In genomic region chr6:90183587-90184333, GRCh38 we compare ENCODE assay signal across 17 cellular contexts.
DNase-seq lines count a peak whose midpoint lies in the region; ATAC-seq and TF ChIP-seq lines count a peak whose summit lies in the region.
"Had no signal": no experiment of that assay in that cellular context is flagged by ENCODE, and none has a peak within 500 bp of the region (broad histone marks: within the 10 kb centered on the region; RNA-seq: fewer than 3 reads in every experiment).

No MANE protein-coding gene starts in this region.

- ATAC-seq in stimulated activated naive CD8-positive, alpha-beta T cell treated with anti-CD3 and anti-CD28 coated beads, Interleukin-15, Interleukin-2, amounts not matched to agents 100 U/mL and 50 U/mL, for 24 hours = no peak
- ATAC-seq in mucosa of descending colon (peak; percentile 61), GM21717 (IDR thresholded peaks at IDR 0.05; ENCODE audit: unreplicated experiment) (no peak)

- peak overlapping the region; percentile 9 for H3K4me3 Mint-ChIP-seq in stimulated activated naive CD8-positive, alpha-beta T cell treated with anti-CD3 and anti-CD28 coated beads, Interleukin-15, Interleukin-2, amounts not matched to agents 100 ng/mL and 50 ng/mL, for 24 hours

- TF ChIP-seq CTCF in mucosa of descending colon (IDR thresholded peaks at IDR 0.05) (no peak), uterus (IDR thresholded peaks at IDR 0.05) (no peak), esophagus squamous epithelium (IDR thresholded peaks at IDR 0.05) (no peak)

- peaks cover 66% of the 10 kb centered on the region for H3K36me3 Mint-ChIP-seq in stimulated activated naive CD8-positive, alpha-beta T cell treated with anti-CD3 and anti-CD28 coated beads, Interleukin-15, Interleukin-2, amounts not matched to agents 100 ng/mL and 50 ng/mL, for 24 hours (ENCODE audit: low read depth)

- no peaks in the 10 kb centered on the region for H3K4me1 ChIP-seq in mucosa of descending colon (ENCODE audit: low read depth)
- H3K4me1 ChIP-seq in uterus = peaks cover 0 to 4% of the 10 kb centered on the region in 2 donors
- peaks cover 0 to 28% (median 6%) of the 10 kb centered on the region in 3 donors for H3K4me1 ChIP-seq in esophagus squamous epithelium

- H3K27me3 Mint-ChIP-seq in stimulated activated naive CD8-positive, alpha-beta T cell treated with anti-CD3 and anti-CD28 coated beads, Interleukin-15, Interleukin-2, amounts not matched to agents 100 ng/mL and 50 ng/mL, for 24 hours = no peaks in the 10 kb centered on the region

- H3K9me3 ChIP-seq in mucosa of descending colon = no peaks in the 10 kb centered on the region
- no peaks in the 10 kb centered on the region for H3K9me3 ChIP-seq in uterus
- no peaks in the 10 kb centered on the region for H3K9me3 ChIP-seq in esophagus squamous epithelium
- H3K9me3 ChIP-seq: esophagus muscularis mucosa had no signal

- 63 to 69% methylated on average over 3 of the region's 3 CpGs for WGBS in esophagus squamous epithelium, 2 donors

- peaks cover 85% of the 10 kb centered on the region for H3K4me1 Mint-ChIP-seq in stimulated activated naive CD8-positive, alpha-beta T cell treated with anti-CD3 and anti-CD28 coated beads, Interleukin-15, Interleukin-2, amounts not matched to agents 100 ng/mL and 50 ng/mL, for 24 hours (ENCODE audit: low read depth)

- no peaks in the 10 kb centered on the region for H3K27me3 ChIP-seq in uterus
- no peaks in the 10 kb centered on the region for H3K27me3 ChIP-seq in esophagus squamous epithelium
- H3K27me3 ChIP-seq: esophagus muscularis mucosa had no signal

- TF ChIP-seq POLR2A in uterus (IDR thresholded peaks at IDR 0.05) (no peak), esophagus squamous epithelium (IDR thresholded peaks at IDR 0.05) (no peak)

- H3K27ac ChIP-seq in uterus = peak overlapping the region; percentile 10 to 11
- no peak overlapping the region for H3K27ac ChIP-seq in esophagus squamous epithelium
- H3K27ac ChIP-seq: esophagus muscularis mucosa, SK-N-MC had no signal

- no peak for DNase-seq in stimulated activated naive CD8-positive, alpha-beta T cell treated with anti-CD3 and anti-CD28 coated beads, Interleukin-15, Interleukin-2, amounts not matched to agents 100 U/mL and 50 U/mL, for 24 hours
- DNase-seq in amniotic epithelial cell (ENCODE audit: low read depth) = peak; percentile 88
- DNase-seq in mucosa of descending colon = no peak
- DNase-seq in uterus = no peak
- DNase-seq in NCI-H1436 treated with DMSO at 0.1 percent for 48 hours (lab: John Stamatoyannopoulos, UW) = no peak
- DNase-seq in esophagus squamous epithelium (lab: John Stamatoyannopoulos, UW) = no peak
- DNase-seq: activated CD4-positive, alpha-beta T cell treated with anti-CD3 and anti-CD28 coated beads, Interleukin-2, amount 50 U/mL, for 1 hour; activated gamma-delta T cell; C1 segment of cervical spinal cord; H7; MM.1S; NCI-H2171; retina had no signal

- H3K27ac Mint-ChIP-seq in stimulated activated naive CD8-positive, alpha-beta T cell treated with anti-CD3 and anti-CD28 coated beads, Interleukin-15, Interleukin-2, amounts not matched to agents 100 ng/mL and 50 ng/mL, for 24 hours = peak overlapping the region; percentile 83

- H3K36me3 ChIP-seq in mucosa of descending colon (ENCODE audit: low read depth) (no peaks in the 10 kb centered on the region), uterus (no peaks in the 10 kb centered on the region), esophagus squamous epithelium (no peaks in the 10 kb centered on the region)
- H3K36me3 ChIP-seq: esophagus muscularis mucosa had no signal

- intact Hi-C loops in mucosa of descending colon (cut with DNase I, micrococcal nuclease) = no loop called here
- intact Hi-C loops in uterus (cut with DNase I; ENCODE audit: low total_unique reads) = no loop called here
- intact Hi-C loops in esophagus squamous epithelium (cut with DNase I) = no loop called here

- peaks cover 2% of the 10 kb centered on the region for H3K9me3 Mint-ChIP-seq in stimulated activated naive CD8-positive, alpha-beta T cell treated with anti-CD3 and anti-CD28 coated beads, Interleukin-15, Interleukin-2, amounts not matched to agents 100 ng/mL and 50 ng/mL, for 24 hours

- H3K4me3 ChIP-seq in mucosa of descending colon (no peak overlapping the region), uterus (no peak overlapping the region), esophagus squamous epithelium (no peak overlapping the region)
- H3K4me3 ChIP-seq: esophagus muscularis mucosa, SK-N-MC had no signal

Comparison
In these comparisons a context has a peak if more than half of its experiments do, and no peak if none do; other contexts are left out.
1. H3K27ac ChIP-seq: peak in uterus (2 of 2); none in esophagus squamous epithelium (0 of 4).